ENCODE assay signal across 18 cellular contexts in genomic region chr1:156942576-156942975, GRCh38. TPM values are rescaled to one million over a fixed set of nuclear protein-coding genes. Genes with fewer than 3 reads are reported as not detected.
DNase-seq lines count a peak whose midpoint lies in the region; ATAC-seq and TF ChIP-seq lines count a peak whose summit lies in the region.
"Had no signal": no experiment of that assay in that cellular context is flagged by ENCODE, and none has a peak within 500 bp of the region (broad histone marks: within the 10 kb centered on the region; RNA-seq: fewer than 3 reads in every experiment).

No MANE protein-coding gene starts in this region.

- no peak overlapping the region for H3K27ac ChIP-seq in right cardiac atrium (ENCODE audit: low read length)
- no peak overlapping the region for H3K27ac ChIP-seq in osteoblast (ENCODE audit: low read depth, low read length)

- H3K79me2 ChIP-seq in osteoblast (ENCODE audit: insufficient read depth, low read length): no peaks in the 10 kb centered on the region

- H3K36me3 ChIP-seq in osteoblast (ENCODE audit: insufficient read depth, low read length): peaks cover 75% of the 10 kb centered on the region

- no peak overlapping the region for H3K4me3 Mint-ChIP-seq in glutamatergic neuron (ENCODE audit: unreplicated experiment)
- H3K4me3 Mint-ChIP-seq: CD4-positive, alpha-beta T cell; H9; IgD-negative memory B cell had no signal

- TF ChIP-seq CTCF in glutamatergic neuron (IDR thresholded peaks at IDR 0.05; ENCODE audit: partially characterized antibody, unreplicated experiment): no peak
- no peak for TF ChIP-seq CTCF in osteoblast (IDR thresholded peaks at IDR 0.05; ENCODE audit: extremely low read depth, low read depth, low read length)
- no peak for TF ChIP-seq CTCF in foreskin fibroblast (IDR thresholded peaks at IDR 0.05; ENCODE audit: low read depth, low read length)

- DNase-seq in cardiac septum (ENCODE audit: low spot score) (peak; percentile 51), right cardiac atrium (no peak), glutamatergic neuron (peak; percentile 2), osteoblast (ENCODE audit: insufficient read length, low spot score, missing footprints) (peak; percentile 78), foreskin fibroblast (no peak)
- DNase-seq: ACHN; BE2C; C1 segment of cervical spinal cord; CD4-positive, alpha-beta T cell; DMS153; DMS79; GDM1; H9 had no signal

- WGBS in right cardiac atrium: 89% methylated on average over 7 of the region's 7 CpGs

- H3K9me3 ChIP-seq in right cardiac atrium (ENCODE audit: control insufficient read depth, low read length): no peaks in the 10 kb centered on the region
- no peaks in the 10 kb centered on the region for H3K9me3 ChIP-seq in osteoblast (ENCODE audit: low read depth, low read length)
- H3K9me3 ChIP-seq: BE2C had no signal

- H3K4me3 ChIP-seq in right cardiac atrium (ENCODE audit: low read length) (no peak overlapping the region), osteoblast (ENCODE audit: insufficient read depth, low read length) (no peak overlapping the region), foreskin fibroblast (ENCODE audit: low read depth in 1 of 2, low read length in 2 of 2) (no peak overlapping the region)

- ATAC-seq in right cardiac atrium (no peak), GM21723 (IDR thresholded peaks at IDR 0.05; ENCODE audit: unreplicated experiment) (no peak)
- ATAC-seq: HepG2 had no signal

- no peak overlapping the region for H3K27ac Mint-ChIP-seq in glutamatergic neuron (ENCODE audit: unreplicated experiment)
- H3K27ac Mint-ChIP-seq: CD4-positive, alpha-beta T cell; IgD-negative memory B cell had no signal

- intact Hi-C loops in cardiac septum (cut with DNase I): no loop called here
- intact Hi-C loops in right cardiac atrium (cut with DNase I): no loop called here

- no peaks in the 10 kb centered on the region for H3K4me1 ChIP-seq in right cardiac atrium (ENCODE audit: control insufficient read depth, insufficient read depth, low read length)
- H3K4me1 ChIP-seq in osteoblast (ENCODE audit: insufficient read depth, low read length): no peaks in the 10 kb centered on the region
- H3K4me1 ChIP-seq: BE2C had no signal

- peaks cover 35% of the 10 kb centered on the region for H3K36me3 Mint-ChIP-seq in glutamatergic neuron (ENCODE audit: unreplicated experiment)

- no peaks in the 10 kb centered on the region for H3K27me3 ChIP-seq in right cardiac atrium (ENCODE audit: control insufficient read depth, insufficient read depth)
- H3K27me3 ChIP-seq in osteoblast (ENCODE audit: insufficient read depth, low read length): no peaks in the 10 kb centered on the region
- H3K27me3 ChIP-seq: BE2C had no signal

- no peak overlapping the region for H2AFZ ChIP-seq in osteoblast (ENCODE audit: low read length)

- no peak overlapping the region for H3K4me2 ChIP-seq in osteoblast (ENCODE audit: insufficient read depth, low read length)

- H3K4me1 Mint-ChIP-seq in glutamatergic neuron (ENCODE audit: low read depth, unreplicated experiment): peaks cover 5% of the 10 kb centered on the region
- H3K4me1 Mint-ChIP-seq: H9 had no signal

- H3K27me3 Mint-ChIP-seq in glutamatergic neuron (ENCODE audit: unreplicated experiment): peaks cover 12% of the 10 kb centered on the region
- H3K27me3 Mint-ChIP-seq: CD4-positive, alpha-beta T cell had no signal

- peaks cover 11% of the 10 kb centered on the region for H3K9me3 Mint-ChIP-seq in glutamatergic neuron (ENCODE audit: unreplicated experiment)
- H3K9me3 Mint-ChIP-seq: CD4-positive, alpha-beta T cell; H9; IgD-negative memory B cell had no signal

- H4K20me1 ChIP-seq in osteoblast (ENCODE audit: insufficient read depth, low read length): no peaks in the 10 kb centered on the region

RNA-seq across cellular contexts. Expression of gene LRRC71, which starts 22.1 kb away (rescaled TPM):
- not detected for total RNA-seq in cardiac septum
- under 1 TPM in 1 of 4 donors, not detected in 3; 0.31 TPM for total RNA-seq in right cardiac atrium
- polyA plus RNA-seq in right cardiac atrium: 0.18 TPM
- not detected for total RNA-seq in glutamatergic neuron (ENCODE audit: unreplicated experiment)
- total RNA-seq in osteoblast: 0.36 and 0.59 TPM in 2 replicates
- total RNA-seq: CD4-positive, alpha-beta T cell; Daoy; H1; H9; HepG2 had no signal
- polyA plus RNA-seq: HepG2, IgD-negative memory B cell had no signal

RNA-seq across cellular contexts. Expression of gene PEAR1, which starts 49.1 kb away (rescaled TPM):
- total RNA-seq in cardiac septum (5.6 TPM), right cardiac atrium (10 to 100 TPM in 1 of 4 donors, 1 to 10 TPM in 3; 6.6 to 10.3 (median 8.5) TPM), glutamatergic neuron (ENCODE audit: unreplicated experiment) (1.2 TPM), osteoblast (17.0 and 21.2 TPM in 2 replicates)
- polyA plus RNA-seq in right cardiac atrium: 6.9 TPM
- polyA plus RNA-seq: IgD-negative memory B cell had no signal

Comparison
In these comparisons a context has a peak if more than half of its experiments do, and no peak if none do; other contexts are left out.
1. DNase-seq: peak in cardiac septum (single experiment), glutamatergic neuron (single experiment) and osteoblast (single experiment); none in right cardiac atrium (0 of 3) and foreskin fibroblast (0 of 2).